Comparison of ENCODE assay signal across 11 cellular contexts in the genomic region with DNA sequence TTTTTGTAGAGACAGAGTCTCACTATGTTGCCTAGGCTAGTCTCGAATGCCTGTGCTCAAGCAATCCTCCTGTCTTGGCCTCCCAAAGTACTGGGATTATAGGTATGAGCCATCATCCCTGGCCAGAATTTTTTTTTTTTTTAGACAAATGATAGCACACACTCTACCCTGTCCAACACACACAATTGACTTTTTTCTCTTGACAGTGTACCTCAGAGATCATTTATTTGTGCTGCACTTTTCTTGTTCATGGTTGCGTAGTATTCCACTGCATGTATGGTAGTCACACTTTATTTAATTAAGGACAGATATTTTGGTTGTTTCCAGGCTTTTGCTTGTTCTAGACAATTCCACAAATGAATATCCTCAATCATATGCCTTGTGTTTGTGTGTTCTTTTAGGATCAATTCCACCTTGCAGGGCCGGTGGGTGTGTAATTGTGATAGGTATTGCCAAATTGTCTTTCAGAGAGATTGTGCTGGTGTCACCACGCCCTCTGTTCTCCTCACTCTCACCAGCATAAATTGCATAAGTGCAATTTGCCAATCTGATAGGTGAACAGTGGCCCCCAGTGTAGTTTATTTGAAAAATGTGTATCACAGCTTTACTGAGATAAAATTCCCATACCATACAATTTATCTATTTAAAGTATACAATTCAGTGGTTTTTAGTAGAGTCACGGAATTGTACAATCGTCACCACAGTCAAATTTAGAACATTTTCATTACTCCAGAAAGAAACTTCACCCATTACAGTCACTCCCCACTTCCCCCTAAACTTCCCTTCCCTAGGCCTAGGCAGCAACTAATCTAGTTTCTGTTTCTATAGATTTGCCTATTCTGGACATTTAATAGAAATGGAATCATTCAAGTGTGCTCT. TPM values are rescaled to one million over a fixed set of nuclear protein-coding genes. Genes with fewer than 3 reads are reported as not detected.
DNase-seq lines count a peak whose midpoint lies in the region; ATAC-seq and TF ChIP-seq lines count a peak whose summit lies in the region.
"Had no signal": no experiment of that assay in that cellular context is flagged by ENCODE, and none has a peak within 500 bp of the region (broad histone marks: within the 10 kb centered on the region; RNA-seq: fewer than 3 reads in every experiment).

No MANE protein-coding gene starts in this region.

- H4K20me1 ChIP-seq in OCI-LY7 (ENCODE audit: insufficient read depth, low read length), result no peaks in the 10 kb centered on the region

- no peaks in the 10 kb centered on the region for H3K9me3 Mint-ChIP-seq in stimulated activated memory B cell treated with anti-CD40 and anti-IgM and Interleukin-4, amounts not matched to agents 10 μg/mL and 1 μg/mL and 100 μg/mL, for 72 hours
- H3K9me3 Mint-ChIP-seq in activated T-cell treated with anti-CD3 and anti-CD28 coated beads, Interleukin-2, amount 50 U/mL, for 24 hours, result no peaks in the 10 kb centered on the region
- H3K9me3 Mint-ChIP-seq: activated naive CD4-positive, alpha-beta T cell treated with anti-CD3 and anti-CD28 coated beads, Interleukin-2, amount 50 U/mL, for 72 hours had no signal

- H3K4me3 Mint-ChIP-seq in stimulated activated memory B cell treated with anti-CD40 and anti-IgM and Interleukin-4, amounts not matched to agents 10 μg/mL and 1 μg/mL and 100 μg/mL, for 72 hours, result peak overlapping the region; percentile 19
- no peak overlapping the region for H3K4me3 Mint-ChIP-seq in activated T-cell treated with anti-CD3 and anti-CD28 coated beads, Interleukin-2, amount 50 U/mL, for 24 hours

- CTCF ChIA-PET in OCI-LY7 (lab: Charles Lee; ENCODE audit: unreplicated experiment), result no interaction called here

- no peaks in the 10 kb centered on the region for H3K79me2 ChIP-seq in OCI-LY7 (ENCODE audit: insufficient read depth, low read depth, low read length)

- no peak for TF ChIP-seq CTCF in OCI-LY7 (conservative IDR thresholded peaks at IDR 0.05; ENCODE audit: low read length)

- no peaks in the 10 kb centered on the region for H3K9me2 ChIP-seq in OCI-LY7 (ENCODE audit: insufficient read depth, low read length)

- no peaks in the 10 kb centered on the region for H3K27me3 Mint-ChIP-seq in stimulated activated memory B cell treated with anti-CD40 and anti-IgM and Interleukin-4, amounts not matched to agents 10 μg/mL and 1 μg/mL and 100 μg/mL, for 72 hours
- H3K27me3 Mint-ChIP-seq in activated T-cell treated with anti-CD3 and anti-CD28 coated beads, Interleukin-2, amount 50 U/mL, for 24 hours, result no peaks in the 10 kb centered on the region

- intact Hi-C loops in OCI-LY7 (cut with micrococcal nuclease; ENCODE audit: unreplicated experiment), result no loop called here

- POLR2A ChIA-PET in OCI-LY7 (lab: Charles Lee), result no interaction called here

- DNase-seq in OCI-LY7 (ENCODE audit: low spot score), result peak; percentile 49
- DNase-seq in NCI-H128 (lab: John Stamatoyannopoulos, UW; ENCODE audit: unreplicated experiment), result no peak
- no peak for DNase-seq in activated T-cell treated with anti-CD3 and anti-CD28 coated beads, Interleukin-2, amount 50 U/mL, for 24 hours
- no peak for DNase-seq in Ammon's horn (ENCODE audit: low spot score)
- DNase-seq: NCI-H146; stimulated activated CD4-positive, alpha-beta T cell treated with anti-CD3 and anti-CD28 coated beads, Interleukin-4, amount 100 ng/mL, for 4 hours had no signal

- H3K36me3 Mint-ChIP-seq in stimulated activated memory B cell treated with anti-CD40 and anti-IgM and Interleukin-4, amounts not matched to agents 10 μg/mL and 1 μg/mL and 100 μg/mL, for 72 hours, result peaks cover 47% of the 10 kb centered on the region
- no peaks in the 10 kb centered on the region for H3K36me3 Mint-ChIP-seq in activated T-cell treated with anti-CD3 and anti-CD28 coated beads, Interleukin-2, amount 50 U/mL, for 24 hours (ENCODE audit: low read depth)

- 0 out of 2 replicates have a peak, but pooled peaks cover 5% of the 10 kb centered on the region for H3K9me3 ChIP-seq in OCI-LY7 (ENCODE audit: low read length)

- no peak overlapping the region for H2AFZ ChIP-seq in OCI-LY7 (ENCODE audit: low read length)

- no peaks in the 10 kb centered on the region for H3K36me3 ChIP-seq in OCI-LY7 (ENCODE audit: insufficient read depth, low read length)

- peak overlapping the region; percentile 53 for H3K27ac Mint-ChIP-seq in stimulated activated memory B cell treated with anti-CD40 and anti-IgM and Interleukin-4, amounts not matched to agents 10 μg/mL and 1 μg/mL and 100 μg/mL, for 72 hours
- no peak overlapping the region for H3K27ac Mint-ChIP-seq in activated T-cell treated with anti-CD3 and anti-CD28 coated beads, Interleukin-2, amount 50 U/mL, for 24 hours
- H3K27ac Mint-ChIP-seq: activated naive CD4-positive, alpha-beta T cell treated with anti-CD3 and anti-CD28 coated beads, Interleukin-2, amount 50 U/mL, for 72 hours had no signal

- no peak overlapping the region for H3K4me3 ChIP-seq in OCI-LY7 (ENCODE audit: low read depth, low read length, poor library complexity, severe bottlenecking)

- peak overlapping the region; percentile 37 for H3K27ac ChIP-seq in OCI-LY7 (ENCODE audit: low read depth, low read length, poor library complexity, severe bottlenecking)
- H3K27ac ChIP-seq: epithelial cell of prostate had no signal

- H3K4me1 Mint-ChIP-seq in stimulated activated memory B cell treated with anti-CD40 and anti-IgM and Interleukin-4, amounts not matched to agents 10 μg/mL and 1 μg/mL and 100 μg/mL, for 72 hours, result peaks cover 70% of the 10 kb centered on the region
- H3K4me1 Mint-ChIP-seq in activated T-cell treated with anti-CD3 and anti-CD28 coated beads, Interleukin-2, amount 50 U/mL, for 24 hours (ENCODE audit: low read depth), result peaks cover 3% of the 10 kb centered on the region

- peaks cover 18% of the 10 kb centered on the region for H3K4me1 ChIP-seq in OCI-LY7 (ENCODE audit: insufficient read depth, low read length, poor library complexity, severe bottlenecking)

- no TSS peak for BruUV-seq in OCI-LY7 (replicated peaks; lab: Mats Ljungman, UMichigan)

- peak; percentile 73 for ATAC-seq in GM19324 (IDR thresholded peaks at IDR 0.05; ENCODE audit: low FRiP score, unreplicated experiment)
- ATAC-seq in HG02970 (IDR thresholded peaks at IDR 0.05; ENCODE audit: low FRiP score, unreplicated experiment), result peak; percentile 62
- ATAC-seq in stimulated activated memory B cell treated with anti-CD40 and anti-IgM and Interleukin-4, amounts not matched to agents 10 μg/mL and 1 μg/mL and 100 μg/mL, for 72 hours, result peak; percentile 87

- H3K4me2 ChIP-seq in OCI-LY7 (ENCODE audit: low read length), result peak overlapping the region; percentile 43

RNA-seq across cellular contexts. Expression of gene SRC, which starts 20.1 kb away (rescaled TPM):
- 0.18 and 3.7 TPM in 2 replicates for total RNA-seq in OCI-LY7 (2014; rRNA removed; shearing (Covaris generic))
- total RNA-seq in OCI-LY7 (2022), result 0.72 and 0.89 TPM in 2 replicates
